15 cellular contexts compared by ENCODE assay signal in genomic region chr1:14930224-14930965, GRCh38.
DNase-seq lines count a peak whose midpoint lies in the region; ATAC-seq and TF ChIP-seq lines count a peak whose summit lies in the region.
"Had no signal": no experiment of that assay in that cellular context is flagged by ENCODE, and none has a peak within 500 bp of the region (broad histone marks: within the 10 kb centered on the region; RNA-seq: fewer than 3 reads in every experiment).

No MANE protein-coding gene starts in this region.

- TF ChIP-seq CTCF in HFFc6 (IDR thresholded peaks at IDR 0.05): no peak

- DNase-seq in HFFc6: no peak
- DNase-seq in caudate nucleus (lab: John Stamatoyannopoulos, UW): peak in 2 of 61 donors; percentile 16 to 38
- DNase-seq in medulla oblongata (ENCODE audit: extremely low spot score): peak; percentile 65
- DNase-seq in sciatic nerve (ENCODE audit: low spot score): no peak
- DNase-seq in HPDE6-E6E7 (ENCODE audit: extremely low spot score): no peak
- no peak for DNase-seq in DMS153 treated with DMSO at 0.1 percent for 48 hours (lab: John Stamatoyannopoulos, UW; ENCODE audit: unreplicated experiment)
- DNase-seq in iPS-NIHi11 (ENCODE audit: low spot score): no peak
- no peak for DNase-seq in activated T-cell treated with anti-CD3 and anti-CD28 coated beads, Interleukin-2, amount 50 U/mL, for 1 hour
- DNase-seq: effector memory CD8-positive, alpha-beta T cell; mesendoderm; NCI-H146; stimulated activated CD4-positive, alpha-beta T cell treated with anti-CD3 and anti-CD28 coated beads, Interleukin-1b, Interleukin-23, amount 100 ng/mL, for 48 hours had no signal

- H3K4me1 Mint-ChIP-seq in HFFc6 (ENCODE audit: low read depth): peaks cover 46% of the 10 kb centered on the region

- H3K27ac Mint-ChIP-seq in HFFc6: peak overlapping the region; percentile 9; the same call in 1 of the 2 replicates
- H3K27ac Mint-ChIP-seq: effector memory CD8-positive, alpha-beta T cell; neural progenitor cell; stimulated activated naive CD8-positive, alpha-beta T cell treated with anti-CD3 and anti-CD28 coated beads, Interleukin-15, Interleukin-2, amounts not matched to agents 100 ng/mL and 50 ng/mL, for 24 hours had no signal

- no peaks in the 10 kb centered on the region for H3K9me3 Mint-ChIP-seq in HFFc6
- H3K9me3 Mint-ChIP-seq: effector memory CD8-positive, alpha-beta T cell; neural progenitor cell; stimulated activated naive CD8-positive, alpha-beta T cell treated with anti-CD3 and anti-CD28 coated beads, Interleukin-15, Interleukin-2, amounts not matched to agents 100 ng/mL and 50 ng/mL, for 24 hours had no signal

- H3K27ac ChIP-seq in caudate nucleus (ENCODE audit: low read depth, low read length): peak overlapping the region; percentile 24
- H3K27ac ChIP-seq: cardiac muscle cell, neural progenitor cell had no signal

- ATAC-seq in sciatic nerve: peak; percentile 21
- ATAC-seq: effector memory CD8-positive, alpha-beta T cell had no signal

- H3K27me3 Mint-ChIP-seq in HFFc6 (ENCODE audit: insufficient read depth): peaks cover 4% of the 10 kb centered on the region; the same call in 1 of the 2 replicates

- intact Hi-C loops in sciatic nerve (cut with DNase I): no loop called here

- H3K36me3 Mint-ChIP-seq in HFFc6 (ENCODE audit: low read depth): no peaks in the 10 kb centered on the region
- H3K36me3 Mint-ChIP-seq: neural progenitor cell had no signal

- H3K4me3 Mint-ChIP-seq in HFFc6: no peak overlapping the region
- H3K4me3 Mint-ChIP-seq: effector memory CD8-positive, alpha-beta T cell; neural progenitor cell; stimulated activated naive CD8-positive, alpha-beta T cell treated with anti-CD3 and anti-CD28 coated beads, Interleukin-15, Interleukin-2, amounts not matched to agents 100 ng/mL and 50 ng/mL, for 24 hours had no signal
